In genomic region chr5:79511945-79512493, GRCh38 we compare ENCODE assay signal across 9 cellular contexts. TPM values are rescaled to one million over a fixed set of nuclear protein-coding genes. Genes with fewer than 3 reads are reported as not detected.
DNase-seq lines count a peak whose midpoint lies in the region; ATAC-seq, FAIRE-seq and TF ChIP-seq lines count a peak whose summit lies in the region.
"Had no signal": no experiment of that assay in that cellular context is flagged by ENCODE, and none has a peak within 500 bp of the region (broad histone marks: within the 10 kb centered on the region; RNA-seq: fewer than 3 reads in every experiment).

No MANE protein-coding gene starts in this region.

- no peaks in the 10 kb centered on the region for H4K20me1 ChIP-seq in OCI-LY3 (ENCODE audit: insufficient read depth, low read length)
- H4K20me1 ChIP-seq in fibroblast of lung (ENCODE audit: control insufficient read depth, extremely low read depth, insufficient read depth, low read length) = no peaks in the 10 kb centered on the region

- no peak for TF ChIP-seq EP300 in sigmoid colon (IDR thresholded peaks at IDR 0.05)

- DNase-seq in GM12891 (ENCODE audit: insufficient read length, low spot score) = no peak
- DNase-seq in fibroblast of lung (ENCODE audit: low read depth in 2 of 2) = peak in 1 of 2 donors; percentile 23
- no peak for DNase-seq in sigmoid colon
- no peak for DNase-seq in midbrain (lab: John Stamatoyannopoulos, UW)
- DNase-seq in left lobe of liver (ENCODE audit: low spot score) = no peak
- DNase-seq: stimulated activated naive CD4-positive, alpha-beta T cell treated with Interleukin-2 at 50 U/mL for 16 hours; T1000 had no signal

- no peak overlapping the region for H2AFZ ChIP-seq in OCI-LY3 (ENCODE audit: low read depth, low read length)
- no peak overlapping the region for H2AFZ ChIP-seq in fibroblast of lung (ENCODE audit: low read length)

- H3K9me3 ChIP-seq in OCI-LY3 (ENCODE audit: insufficient read depth, low read length) (no peaks in the 10 kb centered on the region), fibroblast of lung (ENCODE audit: control insufficient read depth, insufficient read depth, low read depth, low read length) (no peaks in the 10 kb centered on the region), sigmoid colon (no peaks in the 10 kb centered on the region)

- intact Hi-C loops in sigmoid colon (cut with DNase I) = loop anchor here (5.0 kb wide), 1 partner anchor 895 kb away; the partner anchor contains the start of gene ZFYVE16

- WGBS in sigmoid colon, 2 donors = 30 to 32% methylated on average over 11 of the region's 11 CpGs

- no peak overlapping the region for H3K27ac ChIP-seq in OCI-LY3 (ENCODE audit: low read length)
- H3K27ac ChIP-seq in fibroblast of lung (ENCODE audit: insufficient read depth, low read length) = no peak overlapping the region
- peak overlapping the region in 2 of 4 donors; percentile 95 to 99 for H3K27ac ChIP-seq in sigmoid colon

- no peak for ATAC-seq in left lobe of liver
- ATAC-seq in HG03378 (IDR thresholded peaks at IDR 0.05; ENCODE audit: unreplicated experiment) = no peak

- H3K4me1 ChIP-seq in OCI-LY3 (ENCODE audit: low read length) = peaks cover 19% of the 10 kb centered on the region
- H3K4me1 ChIP-seq in fibroblast of lung (ENCODE audit: control insufficient read depth, extremely low read depth, insufficient read depth, low read length) = peaks cover 6% of the 10 kb centered on the region
- H3K4me1 ChIP-seq in sigmoid colon = peaks cover 0 to 54% (median 19%) of the 10 kb centered on the region in 4 donors

- peak; percentile 43 for FAIRE-seq in GM12891 (lab: Jason Lieb, UNC)

- H3K4me3 ChIP-seq in OCI-LY3 (ENCODE audit: low read length) (peak overlapping the region; percentile 78), fibroblast of lung (replicated peaks in 1 of 4; ENCODE audit: control extremely low read depth in 1 of 4, insufficient read depth in 1 of 4, low read depth in 3 of 4, low read length in 4 of 4) (peak overlapping the region; percentile 77 to 83 (median 81)), sigmoid colon (peak overlapping the region in 3 of 4 donors; percentile 79 to 99 (median 99))

- H3K4me2 ChIP-seq in OCI-LY3 (ENCODE audit: low read length) (peak overlapping the region; percentile 86), fibroblast of lung (ENCODE audit: extremely low read depth, insufficient read depth, low read length) (peak overlapping the region; percentile 98)

- TF ChIP-seq POLR2A in GM12891 (IDR thresholded peaks at IDR 0.05; ENCODE audit: low read depth, low read length) (no peak), sigmoid colon (IDR thresholded peaks at IDR 0.05) (no peak)

- H3K27me3 ChIP-seq in OCI-LY3 (ENCODE audit: low read depth, low read length) = no peaks in the 10 kb centered on the region
- no peaks in the 10 kb centered on the region for H3K27me3 ChIP-seq in fibroblast of lung (ENCODE audit: control insufficient read depth, insufficient read depth, low read length)
- no peaks in the 10 kb centered on the region for H3K27me3 ChIP-seq in sigmoid colon

- no peak overlapping the region for H3K9ac ChIP-seq in OCI-LY3 (ENCODE audit: low read length)
- H3K9ac ChIP-seq in fibroblast of lung (ENCODE audit: insufficient read depth, low read length) = no peak overlapping the region

- H3K36me3 ChIP-seq in OCI-LY3 (replicated peaks; ENCODE audit: low read depth, low read length) (no peaks in the 10 kb centered on the region), fibroblast of lung (ENCODE audit: control insufficient read depth, insufficient read depth, low read length) (no peaks in the 10 kb centered on the region), sigmoid colon (no peaks in the 10 kb centered on the region)

- no peak for TF ChIP-seq CTCF in OCI-LY3 (IDR thresholded peaks at IDR 0.05; ENCODE audit: low read depth, low read length)
- no peak for TF ChIP-seq CTCF in fibroblast of lung (conservative IDR thresholded peaks at IDR 0.05 in 1 of 2, IDR thresholded peaks at IDR 0.05 in 1 of 2; ENCODE audit: low read depth in 1 of 2, low read length in 2 of 2)
- TF ChIP-seq CTCF in sigmoid colon (IDR thresholded peaks at IDR 0.05) = no peak

- H3K79me2 ChIP-seq in OCI-LY3 (ENCODE audit: low read length) (peaks cover 44% of the 10 kb centered on the region), fibroblast of lung (ENCODE audit: control insufficient read depth, insufficient read depth, low read length) (no peaks in the 10 kb centered on the region)

TF ChIP-seq in GM12891, 5 proteins besides CTCF, POLR2A, EP300 and RAD21:
- TF ChIP-seq POU2F2 (IDR thresholded peaks at IDR 0.05; ENCODE audit: low read depth, low read length) (no peak), POLR2AphosphoS5 (IDR thresholded peaks at IDR 0.05; ENCODE audit: low read depth, low read length) (no peak), PAX5 (IDR thresholded peaks at IDR 0.05; ENCODE audit: insufficient read depth, low read length, severe bottlenecking) (no peak), SPI1 (IDR thresholded peaks at IDR 0.05; ENCODE audit: low read depth, low read length) (no peak), TAF1 (IDR thresholded peaks at IDR 0.05; ENCODE audit: low read depth, low read length) (no peak)
TF ChIP-seq in GM12891: peak in this region for 0.

RNA-seq across cellular contexts. Expression of gene HOMER1, which starts 1.9 kb away (rescaled TPM):
- 4.3 TPM for polyA plus RNA-seq in GM12891 (2012; ENCODE audit: low read depth, missing spikeins)
- 6.8 and 8.7 TPM in 2 replicates for total RNA-seq in fibroblast of lung
- polyA plus RNA-seq in fibroblast of lung = 3.8 and 3.9 TPM in 2 replicates
- polyA plus RNA-seq in fibroblast of lung (2012) = 2.6 and 3.0 TPM in 2 replicates
- polyA minus RNA-seq in fibroblast of lung (ENCODE audit: low replicate concordance) = 0.12 and 1.9 TPM in 2 replicates
- total RNA-seq in sigmoid colon = 10 to 100 TPM in 3 of 4 donors, 1 to 10 TPM in 1; 8.3 to 31.0 (median 12.0) TPM
- 1 to 10 TPM in 1 of 3 donors, under 1 TPM in 2; 0.23 to 1.2 (median 0.69) TPM for polyA plus RNA-seq in sigmoid colon
- 0.75 TPM for total RNA-seq in left lobe of liver
